14 cellular contexts compared by ENCODE assay signal in the genomic region with DNA sequence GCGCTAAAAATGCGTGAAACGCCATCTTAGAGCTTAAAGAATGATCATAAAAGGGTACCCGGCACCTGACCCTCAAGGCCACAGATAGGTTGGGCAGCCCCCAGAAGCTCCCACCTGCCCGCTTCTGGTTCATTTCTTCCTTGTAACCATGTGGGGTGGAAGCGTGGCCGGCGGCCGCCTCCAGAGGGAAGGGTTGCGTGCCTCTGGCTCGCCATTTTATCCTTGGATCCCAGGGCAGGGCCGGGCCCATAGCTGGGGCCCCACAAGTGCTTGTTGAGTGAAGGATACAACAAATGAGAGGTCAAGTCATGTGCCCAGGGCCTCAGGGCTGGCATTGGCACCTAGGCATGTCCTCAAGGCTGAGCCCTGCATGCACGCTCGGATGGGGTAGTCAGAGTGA. TPM values are rescaled to one million over a fixed set of nuclear protein-coding genes. Genes with fewer than 3 reads are reported as not detected.
DNase-seq lines count a peak whose midpoint lies in the region; ATAC-seq and TF ChIP-seq lines count a peak whose summit lies in the region.
"Had no signal": no experiment of that assay in that cellular context is flagged by ENCODE, and none has a peak within 500 bp of the region (broad histone marks: within the 10 kb centered on the region; RNA-seq: fewer than 3 reads in every experiment).

No MANE protein-coding gene starts in this region.

- no peak overlapping the region for H2BK5ac ChIP-seq in mesenchymal stem cell (ENCODE audit: low read depth, low read length, poor library complexity, severe bottlenecking)

- peaks cover 5% of the 10 kb centered on the region for H3K4me1 Mint-ChIP-seq in WTC11
- peaks cover 5% of the 10 kb centered on the region for H3K4me1 Mint-ChIP-seq in activated T-helper 17 cell treated with anti-CD3 and anti-CD28 coated beads, Interleukin-2, amount 50 U/mL, for 72 hours

- no peak overlapping the region for H3K4me3 ChIP-seq in mesenchymal stem cell (ENCODE audit: insufficient read depth in 1 of 2, low read depth in 1 of 2, low read length in 2 of 2)

- no peak overlapping the region for H4K8ac ChIP-seq in mesenchymal stem cell (ENCODE audit: low read length)

- 98% methylated on average over 14 of the region's 14 CpGs for WGBS in mesenchymal stem cell

- H2BK12ac ChIP-seq in mesenchymal stem cell (ENCODE audit: low read length in 2 of 2) = no peak overlapping the region

- no peak overlapping the region for H2AFZ ChIP-seq in mesenchymal stem cell (ENCODE audit: low read depth, low read length)

- H3K14ac ChIP-seq in mesenchymal stem cell (ENCODE audit: low read length in 2 of 2) = no peak overlapping the region

- H2BK15ac ChIP-seq in mesenchymal stem cell (ENCODE audit: low read depth, poor library complexity, severe bottlenecking) = no peak overlapping the region

- no peaks in the 10 kb centered on the region for H3K27me3 ChIP-seq in mesenchymal stem cell (ENCODE audit: control insufficient read depth in 1 of 2, insufficient read depth in 1 of 2, low read length in 2 of 2)

- ATAC-seq in WTC11 = no peak
- no peak for ATAC-seq in activated T-helper 17 cell treated with anti-CD3 and anti-CD28 coated beads, Interleukin-2, amount 50 U/mL, for 72 hours (replicated peaks)

- no peaks in the 10 kb centered on the region for H3K9me3 ChIP-seq in mesenchymal stem cell (ENCODE audit: control insufficient read depth, low read length)

- peaks cover 39% of the 10 kb centered on the region for H3K79me1 ChIP-seq in mesenchymal stem cell (replicated peaks; ENCODE audit: low read length, poor library complexity, severe bottlenecking)

- no peaks in the 10 kb centered on the region for H3K9me3 Mint-ChIP-seq in WTC11
- no peaks in the 10 kb centered on the region for H3K9me3 Mint-ChIP-seq in activated T-helper 17 cell treated with anti-CD3 and anti-CD28 coated beads, Interleukin-2, amount 50 U/mL, for 72 hours

- no peak overlapping the region for H3K9ac ChIP-seq in mesenchymal stem cell (ENCODE audit: low read length)

- CTCF ChIA-PET in RWPE1 (lab: Yijun Ruan, JAX) (no interaction called here), WTC11 (lab: Charles Lee) (no interaction called here)

- no peak for DNase-seq in RWPE1 (ENCODE audit: low spot score)
- no peak for DNase-seq in WTC11 (ENCODE audit: low spot score)
- no peak for DNase-seq in mesenchymal stem cell
- no peak for DNase-seq in T1000 (lab: John Stamatoyannopoulos, UW)
- DNase-seq: COR-L47, DMS153, EL, H7, NCI-H1092, NCI-H2081 treated with DMSO at 0.1 percent for 48 hours, NCI-H510A had no signal

- no peak overlapping the region for H2BK120ac ChIP-seq in mesenchymal stem cell (ENCODE audit: low read depth, low read length)

- H3K4me3 Mint-ChIP-seq in WTC11 = no peak overlapping the region
- no peak overlapping the region for H3K4me3 Mint-ChIP-seq in activated T-helper 17 cell treated with anti-CD3 and anti-CD28 coated beads, Interleukin-2, amount 50 U/mL, for 72 hours

- H3K23ac ChIP-seq in mesenchymal stem cell (ENCODE audit: low read length in 2 of 2) = no peak overlapping the region

- H3K18ac ChIP-seq in mesenchymal stem cell (ENCODE audit: low read depth in 1 of 2, low read length in 2 of 2) = no peak overlapping the region

- H3K27me3 Mint-ChIP-seq in WTC11 (ENCODE audit: low read depth) = no peaks in the 10 kb centered on the region
- no peaks in the 10 kb centered on the region for H3K27me3 Mint-ChIP-seq in activated T-helper 17 cell treated with anti-CD3 and anti-CD28 coated beads, Interleukin-2, amount 50 U/mL, for 72 hours

- H3K27ac Mint-ChIP-seq in WTC11 = peak overlapping the region; percentile 87; the same call in 1 of the 2 replicates
- H3K27ac Mint-ChIP-seq in activated T-helper 17 cell treated with anti-CD3 and anti-CD28 coated beads, Interleukin-2, amount 50 U/mL, for 72 hours = no peak overlapping the region

- peaks cover 25% of the 10 kb centered on the region for H3K36me3 Mint-ChIP-seq in WTC11
- H3K36me3 Mint-ChIP-seq in activated T-helper 17 cell treated with anti-CD3 and anti-CD28 coated beads, Interleukin-2, amount 50 U/mL, for 72 hours (ENCODE audit: low read depth) = peaks cover 75% of the 10 kb centered on the region

- H3K36me3 ChIP-seq in mesenchymal stem cell (ENCODE audit: control insufficient read depth in 1 of 2, insufficient read depth in 2 of 2, low read depth in 1 of 2, low read length in 2 of 2) = peaks cover 88 to 92% of the 10 kb centered on the region in 2 experiments

- H3K4ac ChIP-seq in mesenchymal stem cell (ENCODE audit: low read depth in 1 of 2, low read length in 2 of 2) = no peak overlapping the region

- H3K4me1 ChIP-seq in mesenchymal stem cell (ENCODE audit: control insufficient read depth, insufficient read depth, low read depth, low read length) = peaks cover 43% of the 10 kb centered on the region

- TF ChIP-seq CTCF in RWPE1 (conservative IDR thresholded peaks at IDR 0.05; ENCODE audit: low read depth) = no peak
- TF ChIP-seq CTCF in WTC11 (IDR thresholded peaks at IDR 0.05) = no peak

- H3K4me2 ChIP-seq in mesenchymal stem cell (ENCODE audit: low read length, poor library complexity, severe bottlenecking) = no peak overlapping the region

- POLR2A ChIA-PET in RWPE1 (lab: Yijun Ruan, JAX; ENCODE audit: low non-redundant PET) (no interaction called here), WTC11 (lab: Charles Lee) (no interaction called here)

- H4K91ac ChIP-seq in mesenchymal stem cell (ENCODE audit: low read length) = no peak overlapping the region

- H3K27ac ChIP-seq in RWPE1 (peak overlapping the region; percentile 0; the same call in 1 of the 2 replicates), mesenchymal stem cell (ENCODE audit: low read length, poor library complexity, severe bottlenecking) (peak overlapping the region; percentile 9)

- H2AK5ac ChIP-seq in mesenchymal stem cell (ENCODE audit: low read length, severe bottlenecking) = peak overlapping the region; percentile 2

TF ChIP-seq in WTC11, 78 proteins besides CTCF, POLR2A, EP300 and RAD21:
- no peak for TF ChIP-seq ATF1 (CRISPR knock-in tag; IDR thresholded peaks at IDR 0.05)
- TF ChIP-seq NFE2L1 (CRISPR knock-in tag; IDR thresholded peaks at IDR 0.05) = no peak
- TF ChIP-seq RORB (CRISPR knock-in tag; IDR thresholded peaks at IDR 0.05) = no peak
- no peak for TF ChIP-seq JAZF1 (CRISPR knock-in tag; IDR thresholded peaks at IDR 0.05)

RNA-seq across cellular contexts. Expression of a gene that starts 5.9 kb away (rescaled TPM):
- total RNA-seq in WTC11 (2021) = 44.6 to 51.6 TPM (median 45.8 TPM) in 3 replicates
- polyA plus RNA-seq in mesenchymal stem cell (2013, experiment 1 of 2) = 21.5 TPM
- 19.8 TPM for polyA plus RNA-seq in mesenchymal stem cell (2013, experiment 2 of 2)
- 10 to 100 TPM; 20.8 to 39.1 TPM for total RNA-seq in activated T-helper 17 cell treated with anti-CD3 and anti-CD28 coated beads, Interleukin-2, amount 50 U/mL, for 72 hours

RNA-seq across cellular contexts. Expression of a gene that starts 7.4 kb away (rescaled TPM):
- 46.1 to 56.1 TPM (median 52.8 TPM) in 3 replicates for total RNA-seq in WTC11 (2021)
- 36.7 TPM for polyA plus RNA-seq in mesenchymal stem cell (2013, experiment 1 of 2)
- polyA plus RNA-seq in mesenchymal stem cell (2013, experiment 2 of 2) = 36.1 TPM
- total RNA-seq in activated T-helper 17 cell treated with anti-CD3 and anti-CD28 coated beads, Interleukin-2, amount 50 U/mL, for 72 hours = 10 to 100 TPM; 64.9 to 83.2 TPM

RNA-seq across cellular contexts. Expression of a gene that starts 16.4 kb away (rescaled TPM):
- total RNA-seq in WTC11 (2021) = 63.3 to 71.7 TPM (median 65.4 TPM) in 3 replicates
- 35.0 TPM for polyA plus RNA-seq in mesenchymal stem cell (2013, experiment 1 of 2)
- 34.6 TPM for polyA plus RNA-seq in mesenchymal stem cell (2013, experiment 2 of 2)
- 100 to 1,000 TPM; 135 to 144 TPM for total RNA-seq in activated T-helper 17 cell treated with anti-CD3 and anti-CD28 coated beads, Interleukin-2, amount 50 U/mL, for 72 hours

RNA-seq across cellular contexts. Expression of a gene that starts 25.9 kb away (rescaled TPM):
- total RNA-seq in WTC11 (2021) = 1.4 to 2.1 TPM (median 2.0 TPM) in 3 replicates
- 0.04 TPM for polyA plus RNA-seq in mesenchymal stem cell (2013, experiment 1 of 2)
- polyA plus RNA-seq in mesenchymal stem cell (2013, experiment 2 of 2) = 0.08 TPM
- under 1 TPM; 0.52 to 0.79 TPM for total RNA-seq in activated T-helper 17 cell treated with anti-CD3 and anti-CD28 coated beads, Interleukin-2, amount 50 U/mL, for 72 hours
- total RNA-seq: H7, MCF 10A, SK-MEL-5 had no signal

RNA-seq across cellular contexts. Expression of a gene that starts 41.3 kb away (rescaled TPM):
- 26.3 to 35.1 TPM (median 29.0 TPM) in 3 replicates for total RNA-seq in WTC11 (2021)
- 76.9 TPM for polyA plus RNA-seq in mesenchymal stem cell (2013, experiment 1 of 2)
- polyA plus RNA-seq in mesenchymal stem cell (2013, experiment 2 of 2) = 76.3 TPM
- 100 to 1,000 TPM in 1 of 2 donors, 10 to 100 TPM in 1; 82.5 to 150 TPM for total RNA-seq in activated T-helper 17 cell treated with anti-CD3 and anti-CD28 coated beads, Interleukin-2, amount 50 U/mL, for 72 hours
